ENCODE assay signal across 8 cellular contexts in the genomic region with DNA sequence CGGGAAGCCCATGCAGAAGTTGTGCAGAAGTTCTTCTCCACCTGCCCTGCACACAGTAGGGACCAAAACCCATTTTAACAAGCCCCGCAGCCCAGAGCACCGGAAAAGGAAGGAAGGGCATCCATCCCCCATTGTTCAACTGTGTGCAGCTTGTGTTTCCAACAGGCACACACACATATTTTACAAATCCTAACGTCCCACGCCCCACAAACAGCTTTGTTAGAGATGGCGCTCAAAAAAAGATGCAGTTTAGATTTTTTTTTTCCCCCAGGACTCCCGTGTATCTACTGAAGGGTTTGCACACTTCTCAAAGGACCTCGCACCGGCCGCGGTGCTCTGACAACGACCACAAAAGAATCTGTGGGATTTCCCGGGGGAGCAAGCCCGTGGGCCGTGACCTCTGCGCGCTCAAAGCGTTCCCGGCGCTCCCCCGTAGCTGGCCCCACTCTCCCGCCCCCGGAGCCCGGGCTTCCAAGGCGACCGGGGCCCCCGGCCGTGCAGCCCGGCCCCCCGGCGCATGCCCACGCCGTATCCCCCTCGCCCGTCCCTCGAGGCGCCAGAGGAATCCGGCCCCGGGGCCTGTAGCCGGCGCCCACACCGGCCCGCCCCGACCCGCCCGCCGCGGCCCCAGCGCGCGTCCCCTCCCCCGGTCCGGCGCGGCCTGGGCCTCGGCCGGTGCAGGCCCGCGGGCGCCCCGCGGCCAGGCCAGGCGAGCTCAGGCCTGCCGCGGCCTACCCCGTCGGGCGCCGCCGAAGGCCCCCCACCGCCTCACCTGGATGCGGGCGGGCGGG. TPM values are rescaled to one million over a fixed set of nuclear protein-coding genes. Genes with fewer than 3 reads are reported as not detected.
DNase-seq lines count a peak whose midpoint lies in the region; ATAC-seq and TF ChIP-seq lines count a peak whose summit lies in the region.

No MANE protein-coding gene starts in this region.

- H3K79me2 ChIP-seq in DND-41 (ENCODE audit: insufficient read depth, low read length): peaks cover 73% of the 10 kb centered on the region

- peak overlapping the region; percentile 73 for H3K27ac ChIP-seq in DND-41 (ENCODE audit: low read length)
- H3K27ac ChIP-seq in prostate gland: peak overlapping the region; percentile 64 to 69

- H3K27ac Mint-ChIP-seq in activated T-cell treated with anti-CD3 and anti-CD28 coated beads, Interleukin-2, amount 50 U/mL, for 24 hours: peak overlapping the region; percentile 93

- peak overlapping the region; percentile 80 for H3K4me2 ChIP-seq in DND-41 (ENCODE audit: insufficient read depth, low read length)

- ATAC-seq in DND-41 (ENCODE audit: insufficient read depth, low read depth) (peak; percentile 18), GM21526 (IDR thresholded peaks at IDR 0.05; ENCODE audit: low FRiP score, unreplicated experiment) (peak; percentile 18)

- H2AFZ ChIP-seq in DND-41 (ENCODE audit: low read depth, low read length): no peak overlapping the region

- TF ChIP-seq CTCF in DND-41 (IDR thresholded peaks at IDR 0.05; ENCODE audit: borderline replicate concordance, extremely low read depth, low read length, poor library complexity, severe bottlenecking) (no peak), foreskin fibroblast (IDR thresholded peaks at IDR 0.05; ENCODE audit: low read depth, low read length) (no peak), prostate gland (IDR thresholded peaks at IDR 0.05) (no peak)

- H3K9me3 ChIP-seq in DND-41 (ENCODE audit: insufficient read depth, low read length, severe bottlenecking): no peaks in the 10 kb centered on the region
- H3K9me3 ChIP-seq in prostate gland: no peaks in the 10 kb centered on the region

- H3K27me3 ChIP-seq in DND-41 (ENCODE audit: insufficient read depth, low read length, poor library complexity) (no peaks in the 10 kb centered on the region), prostate gland (replicated peaks; ENCODE audit: insufficient read depth) (no peaks in the 10 kb centered on the region)

- H3K9ac ChIP-seq in DND-41 (ENCODE audit: low read depth, low read length): peak overlapping the region; percentile 84

- WGBS in prostate gland: under 1% methylated on average over 60 of the region's 74 CpGs

- H3K4me3 ChIP-seq in DND-41 (ENCODE audit: low read depth in 1 of 2, low read length in 2 of 2) (peak overlapping the region; percentile 49 to 93; a peak in 3 of 4 replicates), foreskin fibroblast (ENCODE audit: low read depth in 1 of 2, low read length in 2 of 2) (peak overlapping the region; percentile 74 to 77), prostate gland (peak overlapping the region; percentile 70)

- H3K4me1 Mint-ChIP-seq in activated T-cell treated with anti-CD3 and anti-CD28 coated beads, Interleukin-2, amount 50 U/mL, for 24 hours (ENCODE audit: low read depth): peaks cover 41% of the 10 kb centered on the region

- no peaks in the 10 kb centered on the region for H3K27me3 Mint-ChIP-seq in activated T-cell treated with anti-CD3 and anti-CD28 coated beads, Interleukin-2, amount 50 U/mL, for 24 hours

- H4K20me1 ChIP-seq in DND-41 (ENCODE audit: insufficient read depth, low read length): peaks cover 47% of the 10 kb centered on the region

- DNase-seq in DND-41: peak; percentile 45
- peak; percentile 24 for DNase-seq in KG1 (lab: John Stamatoyannopoulos, UW)
- peak; percentile 55 for DNase-seq in activated T-cell treated with anti-CD3 and anti-CD28 coated beads, Interleukin-2, amount 50 U/mL, for 24 hours
- peak; percentile 15 to 57 for DNase-seq in foreskin fibroblast
- no peak for DNase-seq in prostate gland (ENCODE audit: low spot score)
- DNase-seq in posterior cingulate gyrus: no peak
- no peak for DNase-seq in GDM1 (lab: John Stamatoyannopoulos, UW)

- no peak for TF ChIP-seq POLR2A in prostate gland (IDR thresholded peaks at IDR 0.05)

- peaks cover 41% of the 10 kb centered on the region for H3K36me3 Mint-ChIP-seq in activated T-cell treated with anti-CD3 and anti-CD28 coated beads, Interleukin-2, amount 50 U/mL, for 24 hours (ENCODE audit: low read depth)

- H3K36me3 ChIP-seq in DND-41 (ENCODE audit: insufficient read depth, low read length): peaks cover 32% of the 10 kb centered on the region
- no peaks in the 10 kb centered on the region for H3K36me3 ChIP-seq in prostate gland

- H3K4me3 Mint-ChIP-seq in activated T-cell treated with anti-CD3 and anti-CD28 coated beads, Interleukin-2, amount 50 U/mL, for 24 hours: peak overlapping the region; percentile 93

- H3K4me1 ChIP-seq in DND-41 (ENCODE audit: insufficient read depth, low read length) (peaks cover 49% of the 10 kb centered on the region), prostate gland (replicated peaks) (peaks cover 19% of the 10 kb centered on the region)

- intact Hi-C loops in prostate gland (cut with DNase I) (loop anchor here (5.0 to 10.0 kb wide), 2 partner anchors 63 to 250 kb away; partner anchors contain the start of gene TIMM44), posterior cingulate gyrus (cut with DNase I) (loop anchor here (1.0 to 5.0 kb wide), 2 partner anchors 33 to 62 kb away; partner anchors contain the start of gene TIMM44)

- no peaks in the 10 kb centered on the region for H3K9me3 Mint-ChIP-seq in activated T-cell treated with anti-CD3 and anti-CD28 coated beads, Interleukin-2, amount 50 U/mL, for 24 hours

RNA-seq across cellular contexts. Expression of gene ELAVL1, which starts 0.5 kb away (rescaled TPM):
- total RNA-seq in prostate gland: 10 to 100 TPM; 35.6 to 76.9 TPM

RNA-seq across cellular contexts. Expression of gene CCL25, which starts 47.6 kb away (rescaled TPM):
- total RNA-seq in prostate gland: not detected

Comparison
In these comparisons a context has a peak if more than half of its experiments do, and no peak if none do; other contexts are left out.
1. DNase-seq: peak in DND-41 (single experiment), KG1 (single experiment), activated T-cell treated with anti-CD3 and anti-CD28 coated beads, Interleukin-2, amount 50 U/mL, for 24 hours (single experiment) and foreskin fibroblast (2 of 2); none in prostate gland (single experiment), posterior cingulate gyrus (0 of 10) and GDM1 (single experiment).
2. Peak in every context shown above with its lines, with median percentiles within 50 percentile points of each other: H3K4me3 ChIP-seq.